In genomic region chr17:34071891-34072420, GRCh38 we compare ENCODE assay signal across 21 cellular contexts.
"Had no signal": no experiment of that assay in that cellular context is flagged by ENCODE, and none has a peak within 500 bp of the region (broad histone marks: within the 10 kb centered on the region; RNA-seq: fewer than 3 reads in every experiment).

No MANE protein-coding gene starts in this region.

- DNase-seq: activated CD4-positive, alpha-beta T cell treated with anti-CD3 and anti-CD28 coated beads, Interleukin-2, amount 50 U/mL, for 4 hours; activated CD8-positive, alpha-beta memory T cell treated with anti-CD3 and anti-CD28 coated beads for 24 hours; activated CD8-positive, alpha-beta memory T cell treated with anti-CD3 and anti-CD28 coated beads, Interleukin-2, amount 50 U/mL, for 4 hours; activated T-cell treated with anti-CD3 and anti-CD28 coated beads, Interleukin-2, amount 50 U/mL, for 24 hours; aorta; effector CD8-positive, alpha-beta T cell; erythroblast; foreskin melanocyte; left cardiac atrium; midbrain; natural killer cell; spleen; stimulated activated CD4-positive, alpha-beta T cell treated with anti-CD3 and anti-CD28 coated beads, Interleukin-4, amount 100 ng/mL, for 1 hour; stimulated activated naive CD4-positive, alpha-beta T cell had no signal

- H3K4me3 ChIP-seq: hepatocyte, prostate gland, spleen, thoracic aorta had no signal

- H3K4me1 ChIP-seq: prostate gland, spleen had no signal

- H3K36me3 ChIP-seq: prostate gland, spleen, thoracic aorta had no signal

- H3K27ac ChIP-seq: hepatocyte, prostate gland, spleen, thoracic aorta had no signal

- H3K9me3 ChIP-seq: prostate gland, thoracic aorta had no signal

- ATAC-seq: activated naive CD4-positive, alpha-beta T cell treated with anti-CD3 and anti-CD28 coated beads, Interleukin-2, amount 50 U/mL, for 72 hours; activated T-helper 17 cell treated with anti-CD3 and anti-CD28 coated beads, Interleukin-2, amount 50 U/mL, for 72 hours; left cardiac atrium; natural killer cell; WTC11 had no signal

- FAIRE-seq: islet of Langerhans had no signal

- H3K27me3 ChIP-seq: hepatocyte had no signal
